In genomic region chr9:128529191-128529590, GRCh38 we compare ENCODE assay signal across 19 cellular contexts. TPM values are rescaled to one million over a fixed set of nuclear protein-coding genes. Genes with fewer than 3 reads are reported as not detected.
DNase-seq lines count a peak whose midpoint lies in the region; ATAC-seq and TF ChIP-seq lines count a peak whose summit lies in the region.
"Had no signal": no experiment of that assay in that cellular context is flagged by ENCODE, and none has a peak within 500 bp of the region (broad histone marks: within the 10 kb centered on the region; RNA-seq: fewer than 3 reads in every experiment).

No MANE protein-coding gene starts in this region.

- no peak overlapping the region for H2AFZ ChIP-seq in PC-3 (ENCODE audit: low read length)

- no peak for ATAC-seq in stimulated activated naive CD8-positive, alpha-beta T cell treated with anti-CD3 and anti-CD28 coated beads, Interleukin-15, Interleukin-2, amounts not matched to agents 100 U/mL and 50 U/mL, for 24 hours
- peak; percentile 65 for ATAC-seq in PC-3
- ATAC-seq in upper lobe of right lung, result peak; percentile 23
- no peak for ATAC-seq in GM21528 (IDR thresholded peaks at IDR 0.05; ENCODE audit: low FRiP score, unreplicated experiment)
- no peak for ATAC-seq in foreskin keratinocyte

- peaks cover 64% of the 10 kb centered on the region for H3K36me3 Mint-ChIP-seq in stimulated activated naive CD8-positive, alpha-beta T cell treated with anti-CD3 and anti-CD28 coated beads, Interleukin-15, Interleukin-2, amounts not matched to agents 100 ng/mL and 50 ng/mL, for 24 hours (ENCODE audit: low read depth)

- peak overlapping the region; percentile 19; the same call in 1 of the 2 replicates for H3K4me2 ChIP-seq in PC-3 (ENCODE audit: low read length)

- no peak overlapping the region for H3K4me3 ChIP-seq in PC-3 (ENCODE audit: low read length)
- no peak overlapping the region for H3K4me3 ChIP-seq in fibroblast of villous mesenchyme (ENCODE audit: low read depth, low read length)
- no peak overlapping the region for H3K4me3 ChIP-seq in upper lobe of right lung
- H3K4me3 ChIP-seq: HAP-1 had no signal

- no peaks in the 10 kb centered on the region for H3K79me2 ChIP-seq in PC-3 (ENCODE audit: low read length)

- CTCF ChIA-PET in PC-3 (lab: Charles Lee), result interaction anchor here (0.5 kb wide), 1 partner anchor 19 kb away, joined by 14 read pairs; no protein-coding TSS in a partner anchor

- H4K20me1 ChIP-seq in PC-3 (ENCODE audit: low read length), result no peaks in the 10 kb centered on the region

- DNase-seq in stimulated activated naive CD8-positive, alpha-beta T cell treated with anti-CD3 and anti-CD28 coated beads, Interleukin-15, Interleukin-2, amounts not matched to agents 100 U/mL and 50 U/mL, for 24 hours, result no peak
- DNase-seq in PC-3, result peak; percentile 12
- DNase-seq in fibroblast of villous mesenchyme (ENCODE audit: low read depth), result peak; percentile 34
- DNase-seq in upper lobe of right lung, result no peak
- no peak for DNase-seq in stimulated activated CD8-positive, alpha-beta memory T cell treated with anti-CD3 and anti-CD28 coated beads, Interleukin-4, amount 100 ng/mL, for 48 hours
- DNase-seq in foreskin keratinocyte, result no peak
- DNase-seq: CD8-positive, alpha-beta memory T cell; DMS79 treated with DMSO at 0.1 percent for 48 hours; MV-4-11; NCI-H1417 treated with DMSO at 0.1 percent for 48 hours; NCI-H2029; NCI-H2171 treated with DMSO at 0.1 percent for 48 hours; NCI-H446 treated with DMSO at 0.1 percent for 48 hours; OCI-M1; RPMI8226 had no signal

- no peaks in the 10 kb centered on the region for H3K36me3 ChIP-seq in PC-3 (ENCODE audit: low read depth, low read length)
- peaks cover 96% of the 10 kb centered on the region for H3K36me3 ChIP-seq in upper lobe of right lung

- H3K9me2 ChIP-seq in PC-3 (replicated peaks; ENCODE audit: low read length), result no peaks in the 10 kb centered on the region

- H3K4me3 Mint-ChIP-seq in stimulated activated naive CD8-positive, alpha-beta T cell treated with anti-CD3 and anti-CD28 coated beads, Interleukin-15, Interleukin-2, amounts not matched to agents 100 ng/mL and 50 ng/mL, for 24 hours, result no peak overlapping the region
- H3K4me3 Mint-ChIP-seq: CD8-positive, alpha-beta memory T cell had no signal

- no peak for TF ChIP-seq CTCF in PC-3 (conservative IDR thresholded peaks at IDR 0.05; ENCODE audit: low read depth, low read length)
- no peak for TF ChIP-seq CTCF in fibroblast of villous mesenchyme (IDR thresholded peaks at IDR 0.05; ENCODE audit: insufficient read depth, low read depth, low read length)
- TF ChIP-seq CTCF in upper lobe of right lung (IDR thresholded peaks at IDR 0.05), result no peak
- no peak for TF ChIP-seq CTCF in foreskin keratinocyte (conservative IDR thresholded peaks at IDR 0.05)

- BruUV-seq in PC-3 (replicated peaks; lab: Mats Ljungman, UMichigan), result no TSS peak

- H3K27me3 ChIP-seq in PC-3 (ENCODE audit: low read length) (no peaks in the 10 kb centered on the region), upper lobe of right lung (no peaks in the 10 kb centered on the region), foreskin keratinocyte (no peaks in the 10 kb centered on the region)

- peak overlapping the region; percentile 7 for H3K27ac Mint-ChIP-seq in stimulated activated naive CD8-positive, alpha-beta T cell treated with anti-CD3 and anti-CD28 coated beads, Interleukin-15, Interleukin-2, amounts not matched to agents 100 ng/mL and 50 ng/mL, for 24 hours

- no peaks in the 10 kb centered on the region for H3K9me3 Mint-ChIP-seq in stimulated activated naive CD8-positive, alpha-beta T cell treated with anti-CD3 and anti-CD28 coated beads, Interleukin-15, Interleukin-2, amounts not matched to agents 100 ng/mL and 50 ng/mL, for 24 hours
- H3K9me3 Mint-ChIP-seq: CD8-positive, alpha-beta memory T cell had no signal

- no peaks in the 10 kb centered on the region for H3F3A ChIP-seq in PC-3 (ENCODE audit: low read length, unreplicated experiment)

- no peak overlapping the region for H3K9ac ChIP-seq in PC-3 (ENCODE audit: low read length)

- H3K4me1 ChIP-seq in PC-3 (ENCODE audit: insufficient read depth, low read length) (peaks cover 12% of the 10 kb centered on the region), upper lobe of right lung (no peaks in the 10 kb centered on the region), foreskin keratinocyte (no peaks in the 10 kb centered on the region)
- H3K4me1 ChIP-seq: HAP-1 had no signal

- intact Hi-C loops in PC-3 (cut with micrococcal nuclease), result no loop called here
- intact Hi-C loops in upper lobe of right lung (cut with DNase I), result no loop called here

- peak overlapping the region; percentile 60 for H3K27ac ChIP-seq in PC-3 (ENCODE audit: low read length)
- no peak overlapping the region for H3K27ac ChIP-seq in upper lobe of right lung
- no peak overlapping the region for H3K27ac ChIP-seq in foreskin keratinocyte
- H3K27ac ChIP-seq: HL-60 had no signal

- POLR2A ChIA-PET in PC-3 (lab: Charles Lee; ENCODE audit: unreplicated experiment), result interaction anchor here (0.5 kb wide), 1 partner anchor 23 kb away, joined by 9 read pairs; the partner anchor contains the start of gene SPTAN1

- no peaks in the 10 kb centered on the region for H3K27me3 Mint-ChIP-seq in stimulated activated naive CD8-positive, alpha-beta T cell treated with anti-CD3 and anti-CD28 coated beads, Interleukin-15, Interleukin-2, amounts not matched to agents 100 ng/mL and 50 ng/mL, for 24 hours
- H3K27me3 Mint-ChIP-seq: CD8-positive, alpha-beta memory T cell had no signal

- H3K4me1 Mint-ChIP-seq in stimulated activated naive CD8-positive, alpha-beta T cell treated with anti-CD3 and anti-CD28 coated beads, Interleukin-15, Interleukin-2, amounts not matched to agents 100 ng/mL and 50 ng/mL, for 24 hours (ENCODE audit: low read depth), result no peaks in the 10 kb centered on the region
- H3K4me1 Mint-ChIP-seq: CD8-positive, alpha-beta memory T cell had no signal

- H3K9me3 ChIP-seq in PC-3 (ENCODE audit: low read length), result no peaks in the 10 kb centered on the region
- H3K9me3 ChIP-seq in upper lobe of right lung, result no peaks in the 10 kb centered on the region
- H3K9me3 ChIP-seq: HAP-1 had no signal

RNA-seq across cellular contexts. Expression of gene SPTAN1, which starts 23.2 kb away (rescaled TPM):
- 221 and 251 TPM in 2 replicates for total RNA-seq in PC-3 (2014; rRNA removed)
- total RNA-seq in fibroblast of villous mesenchyme, result 477 and 501 TPM in 2 replicates
- 358 TPM for total RNA-seq in upper lobe of right lung
- 128 and 131 TPM in 2 replicates for total RNA-seq in foreskin keratinocyte
- 87.3 and 89.6 TPM in 2 replicates for polyA plus RNA-seq in foreskin keratinocyte

RNA-seq across cellular contexts. Expression of gene GLE1, which starts 24.7 kb away (rescaled TPM):
- total RNA-seq in PC-3 (2014; rRNA removed) (27.0 and 39.0 TPM in 2 replicates), fibroblast of villous mesenchyme (21.3 and 35.0 TPM in 2 replicates), upper lobe of right lung (21.8 TPM), foreskin keratinocyte (33.5 and 36.6 TPM in 2 replicates)
- polyA plus RNA-seq in foreskin keratinocyte, result 16.4 and 19.6 TPM in 2 replicates

Comparison
In these comparisons a context has a peak if more than half of its experiments do, and no peak if none do; other contexts are left out.
1. ATAC-seq: peak in PC-3 (single experiment) and upper lobe of right lung (single experiment); none in stimulated activated naive CD8-positive, alpha-beta T cell treated with anti-CD3 and anti-CD28 coated beads, Interleukin-15, Interleukin-2, amounts not matched to agents 100 U/mL and 50 U/mL, for 24 hours (single experiment), GM21528 (single experiment) and foreskin keratinocyte (single experiment).
2. DNase-seq: peak in PC-3 (single experiment) and fibroblast of villous mesenchyme (single experiment); none in stimulated activated naive CD8-positive, alpha-beta T cell treated with anti-CD3 and anti-CD28 coated beads, Interleukin-15, Interleukin-2, amounts not matched to agents 100 U/mL and 50 U/mL, for 24 hours (single experiment), upper lobe of right lung (single experiment), stimulated activated CD8-positive, alpha-beta memory T cell treated with anti-CD3 and anti-CD28 coated beads, Interleukin-4, amount 100 ng/mL, for 48 hours (single experiment) and foreskin keratinocyte (0 of 2).